ENCODE assay signal across 8 cellular contexts in genomic region chr16:81469710-81470481, GRCh38. TPM values are rescaled to one million over a fixed set of nuclear protein-coding genes. Genes with fewer than 3 reads are reported as not detected.
DNase-seq lines count a peak whose midpoint lies in the region; ATAC-seq, FAIRE-seq and TF ChIP-seq lines count a peak whose summit lies in the region.

No MANE protein-coding gene starts in this region.

- H3K27ac Mint-ChIP-seq in activated naive CD8-positive, alpha-beta T cell treated with anti-CD3 and anti-CD28 coated beads for 36 hours = peak overlapping the region; percentile 80
- peak overlapping the region; percentile 10 to 74 (median 48) for H3K27ac Mint-ChIP-seq in nephron

- no peaks in the 10 kb centered on the region for H3K9me3 Mint-ChIP-seq in activated naive CD8-positive, alpha-beta T cell treated with anti-CD3 and anti-CD28 coated beads for 36 hours
- no peaks in the 10 kb centered on the region for H3K9me3 Mint-ChIP-seq in nephron

- peak; percentile 81 for FAIRE-seq in GM12892 (lab: Jason Lieb, UNC)

- H3K9me2 ChIP-seq in Loucy (replicated peaks; ENCODE audit: low read depth, low read length) = no peaks in the 10 kb centered on the region

- no peaks in the 10 kb centered on the region for H3K27me3 Mint-ChIP-seq in activated naive CD8-positive, alpha-beta T cell treated with anti-CD3 and anti-CD28 coated beads for 36 hours
- no peaks in the 10 kb centered on the region for H3K27me3 Mint-ChIP-seq in nephron (ENCODE audit: low read depth)

- H3K9ac ChIP-seq in Loucy (ENCODE audit: low read depth, low read length, poor library complexity, severe bottlenecking) = peak overlapping the region; percentile 56

- H3K4me2 ChIP-seq in Loucy (ENCODE audit: low read depth, low read length, poor library complexity, severe bottlenecking) = peak overlapping the region; percentile 82

- H3K27me3 ChIP-seq in Loucy (ENCODE audit: insufficient read depth, low read length, poor library complexity, severe bottlenecking) = no peaks in the 10 kb centered on the region

- H3F3A ChIP-seq in Loucy (ENCODE audit: low read depth) = peaks cover 15% of the 10 kb centered on the region; the same call in 1 of the 2 replicates

- peak overlapping the region; percentile 65 for H3K4me3 ChIP-seq in Loucy (ENCODE audit: low read length, poor library complexity, severe bottlenecking)

- peak; percentile 86 for ATAC-seq in GM21717 (IDR thresholded peaks at IDR 0.05; ENCODE audit: unreplicated experiment)
- ATAC-seq in GM18873 (IDR thresholded peaks at IDR 0.05; ENCODE audit: low FRiP score, unreplicated experiment) = no peak

- H3K36me3 Mint-ChIP-seq in activated naive CD8-positive, alpha-beta T cell treated with anti-CD3 and anti-CD28 coated beads for 36 hours = no peaks in the 10 kb centered on the region
- peaks cover under 1% of the 10 kb centered on the region for H3K36me3 Mint-ChIP-seq in nephron (ENCODE audit: low read depth)

- DNase-seq in GM12892 (ENCODE audit: insufficient read length) (peak; percentile 65), T1000 (lab: John Stamatoyannopoulos, UW) (no peak), amniotic stem cell (lab: John Stamatoyannopoulos, UW) (no peak)
- no peak for DNase-seq in activated naive CD8-positive, alpha-beta T cell treated with anti-CD3 and anti-CD28 coated beads for 36 hours

- peaks cover 85% of the 10 kb centered on the region for H3K79me2 ChIP-seq in Loucy (ENCODE audit: insufficient read depth, low read length)

- H3K9me3 ChIP-seq in Loucy (ENCODE audit: insufficient read depth, low read depth, low read length) = no peaks in the 10 kb centered on the region

- peaks cover 14% of the 10 kb centered on the region; the same call in 1 of the 2 replicates for H3K36me3 ChIP-seq in Loucy (ENCODE audit: insufficient read depth, low read length)

- peaks cover 13% of the 10 kb centered on the region for H4K20me1 ChIP-seq in Loucy (ENCODE audit: insufficient read depth, low read length, poor library complexity, severe bottlenecking)

- H2AFZ ChIP-seq in Loucy (ENCODE audit: low read length) = no peak overlapping the region

- H3K4me1 Mint-ChIP-seq in activated naive CD8-positive, alpha-beta T cell treated with anti-CD3 and anti-CD28 coated beads for 36 hours = peaks cover 55% of the 10 kb centered on the region
- peaks cover 33% of the 10 kb centered on the region for H3K4me1 Mint-ChIP-seq in nephron

- TF ChIP-seq CTCF in Loucy (conservative IDR thresholded peaks at IDR 0.05; ENCODE audit: low read length) (no peak), nephron (IDR thresholded peaks at IDR 0.05; ENCODE audit: unreplicated experiment in 3 of 3) (no peak)

- no peak for TF ChIP-seq POLR2A in GM12892 (IDR thresholded peaks at IDR 0.05; ENCODE audit: low read depth, low read length)

- peaks cover 43% of the 10 kb centered on the region for H3K4me1 ChIP-seq in Loucy (ENCODE audit: insufficient read depth, low read length, poor library complexity, severe bottlenecking)

- peak overlapping the region; percentile 15 for H3K4me3 Mint-ChIP-seq in activated naive CD8-positive, alpha-beta T cell treated with anti-CD3 and anti-CD28 coated beads for 36 hours
- H3K4me3 Mint-ChIP-seq in nephron = no peak overlapping the region

RNA-seq across cellular contexts. Expression of gene CMIP, which starts 25.3 kb away (rescaled TPM):
- 10.2 TPM for polyA plus RNA-seq in GM12892 (2012; ENCODE audit: missing spikeins)
- total RNA-seq in activated naive CD8-positive, alpha-beta T cell treated with anti-CD3 and anti-CD28 coated beads for 36 hours = 10 to 100 TPM; 28.1 to 29.7 TPM
